In the genomic region with DNA sequence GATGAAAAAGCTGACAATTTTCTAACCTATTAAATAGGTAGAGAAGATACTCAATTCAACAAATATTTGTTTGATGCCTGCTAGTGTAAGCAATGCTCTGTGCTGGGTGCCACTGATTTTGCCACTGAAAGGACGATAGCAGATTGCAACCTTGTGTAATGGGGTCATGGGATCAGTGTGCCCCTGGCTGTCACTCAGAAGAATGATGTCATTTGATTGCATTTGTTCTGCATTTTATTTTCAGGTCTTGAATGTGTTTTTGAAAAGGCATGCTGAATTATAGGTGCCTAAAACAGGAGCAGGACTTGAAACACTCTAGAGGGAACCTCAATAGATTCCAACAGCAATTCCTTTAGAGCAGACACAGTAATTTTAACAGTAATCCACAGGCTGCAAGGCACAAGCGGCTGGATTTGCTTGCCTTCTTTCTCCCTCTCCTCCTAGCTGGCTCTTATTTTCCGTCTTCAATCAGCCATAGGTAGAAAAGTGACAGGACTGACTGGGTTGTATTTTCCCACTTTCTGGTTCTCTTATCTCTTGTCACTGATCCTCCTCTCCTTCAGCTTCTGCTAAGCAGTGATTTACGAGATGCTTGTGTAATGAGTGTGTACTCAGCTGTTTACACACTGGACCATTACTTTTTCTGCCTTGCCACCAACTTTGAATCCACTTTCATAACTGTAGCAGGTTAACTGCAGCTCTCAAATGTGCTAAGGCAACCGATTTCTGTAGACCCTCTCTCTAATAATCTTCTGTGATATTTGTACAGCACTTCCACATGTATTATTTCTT, we compare ENCODE assay signal across 16 cellular contexts. TPM values are rescaled to one million over a fixed set of nuclear protein-coding genes. Genes with fewer than 3 reads are reported as not detected.
A peak's percentile ranks its signal among the peaks of the same experiment; 100 is the strongest.
DNase-seq lines count a peak whose midpoint lies in the region; ATAC-seq, FAIRE-seq and TF ChIP-seq lines count a peak whose summit lies in the region.
"Had no signal": no experiment of that assay in that cellular context is flagged by ENCODE, and none has a peak within 500 bp of the region (broad histone marks: within the 10 kb centered on the region; RNA-seq: fewer than 3 reads in every experiment).

No MANE protein-coding gene starts in this region.

- 38% methylated on average over 5 of the region's 5 CpGs for WGBS in smooth muscle cell (ENCODE audit: low lambda C conversion rate)

- H3K9me3 Mint-ChIP-seq in activated CD8-positive, alpha-beta T cell treated with anti-CD3 and anti-CD28 coated beads, Interleukin-2, amount 10 ng/mL, durations not matched to agents 7 days and 5 days (ENCODE audit: insufficient read depth) = no peaks in the 10 kb centered on the region
- H3K9me3 Mint-ChIP-seq in activated CD8-positive, alpha-beta T cell treated with anti-CD3 and anti-CD28 coated beads for 36 hours = no peaks in the 10 kb centered on the region
- H3K9me3 Mint-ChIP-seq: dendritic cell treated with granulocyte-macrophage colony-stimulating factor and Interleukin-4, amounts not matched to agents 40 ng/mL and 50 ng/mL, for 4 days; stimulated activated naive B cell treated with anti-CD40 and anti-IgM and Interleukin-4, amounts not matched to agents 10 μg/mL and 1 μg/mL and 100 μg/mL, for 72 hours had no signal

- peaks cover 20% of the 10 kb centered on the region for H3K4me1 ChIP-seq in smooth muscle cell (ENCODE audit: low read depth)

- no peaks in the 10 kb centered on the region for H3F3A ChIP-seq in smooth muscle cell (ENCODE audit: low read depth)

- CTCF ChIA-PET in activated CD8-positive, alpha-beta T cell treated with anti-CD3 and anti-CD28 coated beads, Interleukin-2, amount 10 ng/mL, durations not matched to agents 7 days and 5 days (lab: Charles Lee) = interaction anchor here (0.9 to 1.7 kb wide), 8 partner anchors 8 to 282 kb away, joined by 3 to 6 read pairs (median 4); no protein-coding TSS in a partner anchor
- CTCF ChIA-PET in activated CD8-positive, alpha-beta T cell treated with anti-CD3 and anti-CD28 coated beads for 36 hours (lab: Charles Lee) = interaction anchor here (1.2 to 2.0 kb wide), 3 partner anchors 9 to 43 kb away, joined by 3 to 7 read pairs (median 5); no protein-coding TSS in a partner anchor

- FAIRE-seq in GM12892 (lab: Jason Lieb, UNC) (no peak), D721Med (lab: Jason Lieb, UNC) (no peak)
- FAIRE-seq: keratinocyte had no signal

- intact Hi-C loops in activated CD8-positive, alpha-beta T cell treated with anti-CD3 and anti-CD28 coated beads for 36 hours (cut with micrococcal nuclease) = no loop called here

- H3K27me3 Mint-ChIP-seq in activated CD8-positive, alpha-beta T cell treated with anti-CD3 and anti-CD28 coated beads, Interleukin-2, amount 10 ng/mL, durations not matched to agents 7 days and 5 days (ENCODE audit: low read depth) = peaks cover 8% of the 10 kb centered on the region
- H3K27me3 Mint-ChIP-seq in activated CD8-positive, alpha-beta T cell treated with anti-CD3 and anti-CD28 coated beads for 36 hours = peaks cover 10% of the 10 kb centered on the region
- H3K27me3 Mint-ChIP-seq: stimulated activated naive B cell treated with anti-CD40 and anti-IgM and Interleukin-4, amounts not matched to agents 10 μg/mL and 1 μg/mL and 100 μg/mL, for 72 hours had no signal

- no peak overlapping the region for H2AFZ ChIP-seq in smooth muscle cell (ENCODE audit: low read depth)

- H3K27ac Mint-ChIP-seq in activated CD8-positive, alpha-beta T cell treated with anti-CD3 and anti-CD28 coated beads, Interleukin-2, amount 10 ng/mL, durations not matched to agents 7 days and 5 days = no peak overlapping the region
- no peak overlapping the region for H3K27ac Mint-ChIP-seq in activated CD8-positive, alpha-beta T cell treated with anti-CD3 and anti-CD28 coated beads for 36 hours
- H3K27ac Mint-ChIP-seq: dendritic cell treated with granulocyte-macrophage colony-stimulating factor and Interleukin-4, amounts not matched to agents 40 ng/mL and 50 ng/mL, for 4 days; stimulated activated naive B cell treated with anti-CD40 and anti-IgM and Interleukin-4, amounts not matched to agents 10 μg/mL and 1 μg/mL and 100 μg/mL, for 72 hours had no signal

- peak overlapping the region; percentile 59 for H3K4me3 ChIP-seq in smooth muscle cell
- H3K4me3 ChIP-seq: ovary had no signal

- no peak overlapping the region for H3K4me2 ChIP-seq in smooth muscle cell

- no peak for TF ChIP-seq POLR2A in GM12892 (IDR thresholded peaks at IDR 0.05; ENCODE audit: low read depth, low read length)

- no peak overlapping the region for H3K27ac ChIP-seq in smooth muscle cell (ENCODE audit: low read depth)
- H3K27ac ChIP-seq: ovary had no signal

- peak overlapping the region; percentile 95 for H3K4me3 Mint-ChIP-seq in activated CD8-positive, alpha-beta T cell treated with anti-CD3 and anti-CD28 coated beads, Interleukin-2, amount 10 ng/mL, durations not matched to agents 7 days and 5 days
- no peak overlapping the region for H3K4me3 Mint-ChIP-seq in activated CD8-positive, alpha-beta T cell treated with anti-CD3 and anti-CD28 coated beads for 36 hours
- H3K4me3 Mint-ChIP-seq: dendritic cell treated with granulocyte-macrophage colony-stimulating factor and Interleukin-4, amounts not matched to agents 40 ng/mL and 50 ng/mL, for 4 days had no signal

- no peaks in the 10 kb centered on the region for H3K79me2 ChIP-seq in smooth muscle cell (ENCODE audit: low read depth)

- H4K20me1 ChIP-seq in smooth muscle cell (ENCODE audit: low read depth) = no peaks in the 10 kb centered on the region

- H3K27me3 ChIP-seq in smooth muscle cell (ENCODE audit: low read depth) = peaks cover 95% of the 10 kb centered on the region
- H3K27me3 ChIP-seq: ovary had no signal

- H3K9ac ChIP-seq in smooth muscle cell (ENCODE audit: low read depth) = no peak overlapping the region

- peaks cover 55% of the 10 kb centered on the region for H3K36me3 Mint-ChIP-seq in activated CD8-positive, alpha-beta T cell treated with anti-CD3 and anti-CD28 coated beads, Interleukin-2, amount 10 ng/mL, durations not matched to agents 7 days and 5 days (ENCODE audit: low read depth)
- no peaks in the 10 kb centered on the region for H3K36me3 Mint-ChIP-seq in activated CD8-positive, alpha-beta T cell treated with anti-CD3 and anti-CD28 coated beads for 36 hours (ENCODE audit: low read depth)

- ATAC-seq in activated CD8-positive, alpha-beta T cell treated with anti-CD3 and anti-CD28 coated beads, Interleukin-2, amount 10 ng/mL, durations not matched to agents 7 days and 5 days = no peak
- ATAC-seq in activated CD8-positive, alpha-beta T cell treated with anti-CD3 and anti-CD28 coated beads for 36 hours = no peak
- ATAC-seq: Panc1; stimulated activated naive B cell treated with anti-CD40 and anti-IgM and Interleukin-4, amounts not matched to agents 10 μg/mL and 1 μg/mL and 100 μg/mL, for 72 hours had no signal

- H3K4me1 Mint-ChIP-seq in activated CD8-positive, alpha-beta T cell treated with anti-CD3 and anti-CD28 coated beads, Interleukin-2, amount 10 ng/mL, durations not matched to agents 7 days and 5 days (ENCODE audit: low read depth) = peaks cover 50% of the 10 kb centered on the region
- H3K4me1 Mint-ChIP-seq in activated CD8-positive, alpha-beta T cell treated with anti-CD3 and anti-CD28 coated beads for 36 hours (ENCODE audit: low read depth) = peaks cover 24% of the 10 kb centered on the region

- TF ChIP-seq CTCF in activated CD8-positive, alpha-beta T cell treated with anti-CD3 and anti-CD28 coated beads for 36 hours (IDR thresholded peaks at IDR 0.05) = no peak
- TF ChIP-seq CTCF in smooth muscle cell (IDR thresholded peaks at IDR 0.05; ENCODE audit: borderline replicate concordance, insufficient read depth, poor library complexity, severe bottlenecking) = no peak
- no peak for TF ChIP-seq CTCF in D721Med (IDR thresholded peaks at IDR 0.05; ENCODE audit: insufficient read depth, missing control alignments)

- no peaks in the 10 kb centered on the region for H3K9me3 ChIP-seq in smooth muscle cell (replicated peaks; ENCODE audit: low read depth)
- H3K9me3 ChIP-seq: ovary had no signal

- no peaks in the 10 kb centered on the region for H3K36me3 ChIP-seq in smooth muscle cell (ENCODE audit: low read depth)
- H3K36me3 ChIP-seq: ovary had no signal

- POLR2A ChIA-PET in activated CD8-positive, alpha-beta T cell treated with anti-CD3 and anti-CD28 coated beads, Interleukin-2, amount 10 ng/mL, durations not matched to agents 7 days and 5 days (lab: Charles Lee) = no interaction called here
- POLR2A ChIA-PET in activated CD8-positive, alpha-beta T cell treated with anti-CD3 and anti-CD28 coated beads for 36 hours (lab: Charles Lee) = interaction anchor here (1.3 to 2.1 kb wide), 3 partner anchors 8 to 56 kb away, joined by 3 to 6 read pairs (median 3); no protein-coding TSS in a partner anchor

- DNase-seq in activated CD8-positive, alpha-beta T cell treated with anti-CD3 and anti-CD28 coated beads, Interleukin-2, amount 10 ng/mL, durations not matched to agents 7 days and 5 days = no peak
- no peak for DNase-seq in activated CD8-positive, alpha-beta T cell treated with anti-CD3 and anti-CD28 coated beads for 36 hours
- DNase-seq in NCI-H1092 (lab: John Stamatoyannopoulos, UW) (peak; percentile 7), cerebellum (ENCODE audit: low spot score) (peak; percentile 55), smooth muscle cell (lab: John Stamatoyannopoulos, UW; ENCODE audit: unreplicated experiment) (no peak), GM12892 (ENCODE audit: insufficient read length) (no peak), dermis blood vessel endothelial cell (no peak), D721Med (ENCODE audit: insufficient read length, low spot score) (no peak)
- DNase-seq: AML-193; foreskin fibroblast; NCI-H1105 treated with DMSO at 0.1 percent for 48 hours; ovary; stimulated activated naive B cell treated with anti-CD40 and anti-IgM and Interleukin-4, amounts not matched to agents 10 μg/mL and 1 μg/mL and 100 μg/mL, for 72 hours had no signal

RNA-seq across cellular contexts. Expression of gene PLXNC1, which starts 4.1 kb away (rescaled TPM):
- total RNA-seq in activated CD8-positive, alpha-beta T cell treated with anti-CD3 and anti-CD28 coated beads, Interleukin-2, amount 10 ng/mL, durations not matched to agents 7 days and 5 days = 10 to 100 TPM; 43.8 to 45.6 TPM
- total RNA-seq in activated CD8-positive, alpha-beta T cell treated with anti-CD3 and anti-CD28 coated beads for 36 hours = 1 to 10 TPM; 8.8 to 9.5 TPM
- total RNA-seq in cerebellum (105 TPM), smooth muscle cell (0.49 and 0.81 TPM in 2 replicates), dermis blood vessel endothelial cell (0.17 and 0.23 TPM in 2 replicates)
- polyA plus RNA-seq in smooth muscle cell = 0.66 and 0.70 TPM in 2 replicates
- polyA plus RNA-seq in GM12892 (2012; ENCODE audit: missing spikeins) = 14.3 TPM

Comparison
In these comparisons a context has a peak if more than half of its experiments do, and no peak if none do; other contexts are left out.
1. RNA of gene PLXNC1, which starts 4.1 kb away (total RNA-seq): 105 TPM in cerebellum (single experiment) and 43.8 to 45.6 TPM in activated CD8-positive, alpha-beta T cell treated with anti-CD3 and anti-CD28 coated beads, Interleukin-2, amount 10 ng/mL, durations not matched to agents 7 days and 5 days; 8.8 to 9.5 TPM in activated CD8-positive, alpha-beta T cell treated with anti-CD3 and anti-CD28 coated beads for 36 hours, 0.49 to 0.81 TPM in smooth muscle cell and 0.17 to 0.23 TPM in dermis blood vessel endothelial cell; every median in the first group is over 4 times any median in the second.
2. DNase-seq: peak in NCI-H1092 (single experiment) and cerebellum (single experiment); none in activated CD8-positive, alpha-beta T cell treated with anti-CD3 and anti-CD28 coated beads, Interleukin-2, amount 10 ng/mL, durations not matched to agents 7 days and 5 days (single experiment), activated CD8-positive, alpha-beta T cell treated with anti-CD3 and anti-CD28 coated beads for 36 hours (single experiment), smooth muscle cell (single experiment), GM12892 (single experiment), dermis blood vessel endothelial cell (single experiment) and D721Med (single experiment).